In the genomic region with DNA sequence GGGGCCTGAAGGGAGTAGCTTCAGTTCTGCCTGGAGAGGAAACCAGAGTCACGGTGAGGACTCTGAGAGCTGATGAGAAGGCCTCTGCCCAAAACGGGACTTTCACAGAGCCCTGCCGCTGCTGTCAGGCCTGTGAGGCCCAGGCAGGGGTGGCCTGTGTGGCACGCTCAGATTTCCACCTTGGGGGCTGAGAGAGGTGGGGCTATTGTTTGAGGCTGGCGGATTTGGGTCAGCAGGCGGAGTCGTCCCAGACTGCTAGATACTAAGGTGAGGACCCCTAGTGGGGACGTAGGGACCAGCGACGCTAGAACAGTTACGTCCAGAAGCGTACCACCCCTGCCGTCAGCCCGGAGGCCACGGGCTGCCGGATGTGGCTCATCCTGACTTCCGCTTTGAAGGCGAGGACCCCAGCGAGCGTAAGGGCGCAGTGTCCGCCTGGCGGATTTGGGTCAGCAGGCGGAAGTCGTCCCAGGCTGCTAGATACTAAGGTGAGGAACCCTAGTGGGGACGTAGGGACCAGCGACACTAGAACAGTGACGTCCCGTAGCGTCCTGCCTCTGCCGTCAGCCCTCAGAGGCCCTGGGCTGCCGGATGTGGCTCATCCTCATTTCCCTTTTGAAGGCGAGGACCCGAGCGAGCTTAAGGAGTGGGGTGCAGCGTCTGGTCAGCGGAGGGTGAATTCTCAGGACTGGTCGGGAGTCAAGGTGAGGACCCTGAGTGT, we compare ENCODE assay signal across 26 cellular contexts. TPM values are rescaled to one million over a fixed set of nuclear protein-coding genes. Genes with fewer than 3 reads are reported as not detected.
DNase-seq lines count a peak whose midpoint lies in the region; ATAC-seq, FAIRE-seq and TF ChIP-seq lines count a peak whose summit lies in the region.
"Had no signal": no experiment of that assay in that cellular context is flagged by ENCODE, and none has a peak within 500 bp of the region (broad histone marks: within the 10 kb centered on the region; RNA-seq: fewer than 3 reads in every experiment).

Gene MAGEB1 (plus strand): TSS at position 378 of the 721 bp plus-strand sequence. CDS start 3,348 bp downstream, outside the sequence.

- peaks cover 13% of the 10 kb centered on the region for H3K79me2 ChIP-seq in K562 (ENCODE audit: control insufficient read depth, insufficient read depth, low read length)
- no peaks in the 10 kb centered on the region for H3K79me2 ChIP-seq in osteoblast (ENCODE audit: insufficient read depth, low read length)

- in situ Hi-C loops in K562 (cut with MboI) = no loop called here

- H3K27me3 ChIP-seq in K562 (ENCODE audit: control insufficient read depth in 2 of 2, insufficient read depth in 2 of 2, low read length in 2 of 2) (no peaks in the 10 kb centered on the region), osteoblast (ENCODE audit: insufficient read depth, low read length) (no peaks in the 10 kb centered on the region), esophagus muscularis mucosa (no peaks in the 10 kb centered on the region)
- H3K27me3 ChIP-seq: gastroesophageal sphincter, neutrophil had no signal

- H3K36me3 ChIP-seq in K562 (ENCODE audit: control insufficient read depth, insufficient read depth, low read length) (peaks cover 24% of the 10 kb centered on the region; the same call in 2 of the 3 replicates), osteoblast (ENCODE audit: insufficient read depth, low read length) (no peaks in the 10 kb centered on the region), esophagus muscularis mucosa (no peaks in the 10 kb centered on the region)
- H3K36me3 ChIP-seq: gastroesophageal sphincter, neutrophil had no signal

- peak within 1 kb of the TSS; percentile 85 for H3K4me2 ChIP-seq in K562 (ENCODE audit: insufficient read depth, low read length)
- no peak within 1 kb of the TSS for H3K4me2 ChIP-seq in osteoblast (ENCODE audit: insufficient read depth, low read length)
- H3K4me2 ChIP-seq: KMS-11 had no signal

- no TSS peak for BruUV-seq in K562 (replicated peaks; lab: Mats Ljungman, UMichigan)

- H3K4me1 ChIP-seq in K562 (replicated peaks in 1 of 2; ENCODE audit: control insufficient read depth in 2 of 2, insufficient read depth in 2 of 2, low read length in 2 of 2) (peaks cover 7 to 9% of the 10 kb centered on the region in 2 experiments; a peak in 4 of 5 replicates), osteoblast (ENCODE audit: insufficient read depth, low read length) (no peaks in the 10 kb centered on the region), esophagus muscularis mucosa (no peaks in the 10 kb centered on the region)
- H3K4me1 ChIP-seq: gastroesophageal sphincter had no signal

- TF ChIP-seq POLR2A in GM12891 (IDR thresholded peaks at IDR 0.05; ENCODE audit: low read depth, low read length) (no peak), K562 (conservative IDR thresholded peaks at IDR 0.05) (peak; percentile 75), esophagus muscularis mucosa (IDR thresholded peaks at IDR 0.05; ENCODE audit: low read depth) (no peak)

- WGBS in K562 (ENCODE audit: insufficient coverage, low coverage, missing lambda C conversion rate) = 3% methylated on average over 26 of the region's 38 CpGs
- 84% methylated on average over 14 of the region's 38 CpGs for WGBS in esophagus muscularis mucosa

- TF ChIP-seq CTCF in K562 (IDR thresholded peaks at IDR 0.05 in 2 of 3, conservative IDR thresholded peaks at IDR 0.05 in 1 of 3; ENCODE audit: insufficient read depth in 2 of 3, low read depth in 1 of 3, low read length in 3 of 3) (peak; percentile 71 to 84 (median 75)), osteoblast (IDR thresholded peaks at IDR 0.05; ENCODE audit: extremely low read depth, low read depth, low read length) (no peak), esophagus muscularis mucosa (IDR thresholded peaks at IDR 0.05) (no peak)

- peak within 1 kb of the TSS; percentile 97 for H2AFZ ChIP-seq in K562 (ENCODE audit: low read depth, low read length)
- H2AFZ ChIP-seq in osteoblast (ENCODE audit: low read length) = no peak within 1 kb of the TSS

- no peak for TF ChIP-seq EP300 in K562 (IDR thresholded peaks at IDR 0.05; ENCODE audit: low read length)
- no peak for TF ChIP-seq EP300 in esophagus muscularis mucosa (IDR thresholded peaks at IDR 0.05)

- H3K9me1 ChIP-seq in K562 (ENCODE audit: control insufficient read depth, insufficient read depth, low read length) = no peaks in the 10 kb centered on the region

- CTCF ChIA-PET in K562 (lab: Yijun Ruan, JAX; ENCODE audit: low intra/inter-chr PET ratio) = no interaction called here

- peak within 1 kb of the TSS; percentile 82 to 87 for H3K9ac ChIP-seq in K562 (ENCODE audit: insufficient read depth in 1 of 2, low read depth in 2 of 2, low read length in 2 of 2)
- H3K9ac ChIP-seq: KMS-11 had no signal

- DNase-seq in GM12891 (ENCODE audit: insufficient read length, low spot score) (no peak), NCI-H146 treated with DMSO at 0.1 percent for 48 hours (lab: John Stamatoyannopoulos, UW; ENCODE audit: unreplicated experiment) (peak; percentile 70), K562 (ENCODE audit: extremely low read depth in 1 of 4, low spot score in 3 of 4) (peak; percentile 68 to 90 (median 71)), osteoblast (ENCODE audit: insufficient read length, low spot score, missing footprints) (peak; percentile 46), HCEC 1CT (no peak), germinal center (ENCODE audit: low spot score) (no peak), esophagus muscularis mucosa (ENCODE audit: extremely low spot score) (no peak)
- DNase-seq: activated CD4-positive, CD25-positive, alpha-beta regulatory T cell; activated CD8-positive, alpha-beta memory T cell treated with anti-CD3 and anti-CD28 coated beads for 24 hours; activated naive CD4-positive, alpha-beta T cell treated with anti-CD3 and anti-CD28 coated beads, Interleukin-2, amount 10 ng/mL, durations not matched to agents 7 days and 5 days; activated T-cell treated with anti-CD3 and anti-CD28 coated beads, Interleukin-2, amount 50 U/mL, for 48 hours; AML-193; NCI-H2081 treated with DMSO at 0.1 percent for 48 hours; NCI-H524 treated with DMSO at 0.1 percent for 48 hours; retina; Right ventricle myocardium superior; stimulated activated CD4-positive, alpha-beta T cell treated with anti-CD3 and anti-CD28 coated beads, Interleukin-15, amount 100 ng/mL, for 24 hours; stimulated activated naive B cell treated with anti-CD40 and anti-IgM and Interleukin-4, amounts not matched to agents 10 μg/mL and 1 μg/mL and 100 μg/mL, for 72 hours had no signal

- H3K27ac ChIP-seq in K562 (ENCODE audit: extremely low read depth, low read depth, low read length) (peak within 1 kb of the TSS; percentile 92), osteoblast (ENCODE audit: low read depth, low read length) (no peak within 1 kb of the TSS), esophagus muscularis mucosa (replicated peaks in 1 of 4) (no peak within 1 kb of the TSS)
- H3K27ac ChIP-seq: gastroesophageal sphincter, KMS-11, neutrophil had no signal

- H4K20me1 ChIP-seq in K562 (replicated peaks; ENCODE audit: control insufficient read depth, insufficient read depth, low read length) (no peaks in the 10 kb centered on the region), osteoblast (ENCODE audit: insufficient read depth, low read length) (no peaks in the 10 kb centered on the region)

- H3K4me3 ChIP-seq in K562 (peak within 1 kb of the TSS; percentile 56), osteoblast (ENCODE audit: insufficient read depth, low read length) (no peak within 1 kb of the TSS), esophagus muscularis mucosa (no peak within 1 kb of the TSS)
- H3K4me3 ChIP-seq: gastroesophageal sphincter had no signal

- POLR2A ChIA-PET in K562 (lab: Yijun Ruan, JAX) = no interaction called here

- no peaks in the 10 kb centered on the region for H3K9me3 ChIP-seq in K562 (replicated peaks; ENCODE audit: control insufficient read depth, insufficient read depth, low read depth, low read length)
- H3K9me3 ChIP-seq in osteoblast (ENCODE audit: low read depth, low read length) = no peaks in the 10 kb centered on the region
- H3K9me3 ChIP-seq in esophagus muscularis mucosa = no peaks in the 10 kb centered on the region
- H3K9me3 ChIP-seq: gastroesophageal sphincter, neutrophil had no signal

- peak; percentile 99 for ATAC-seq in K562
- ATAC-seq: esophagus mucosa; gastroesophageal sphincter; stimulated activated naive B cell treated with anti-CD40 and anti-IgM and Interleukin-4, amounts not matched to agents 10 μg/mL and 1 μg/mL and 100 μg/mL, for 72 hours had no signal

- intact Hi-C loops in K562 (cut with micrococcal nuclease) (loop anchor here (2.0 kb wide), 1 partner anchor 30 kb away; no protein-coding TSS in a partner anchor), esophagus muscularis mucosa (cut with DNase I) (no loop called here)

- peak in 1 of 2 experiments; percentile 32; a peak in 2 of 4 replicates for TF ChIP-seq RAD21 in K562 (CRISPR knock-in tag; conservative IDR thresholded peaks at IDR 0.05 in 1 of 2, IDR thresholded peaks at IDR 0.05 in 1 of 2)

- FAIRE-seq in GM12891 (lab: Jason Lieb, UNC) = peak; percentile 9
- peak; percentile 93 for FAIRE-seq in K562 (lab: Jason Lieb, UNC)
- FAIRE-seq: astrocyte had no signal

TF ChIP-seq in GM12891, 5 proteins besides CTCF, POLR2A, EP300 and RAD21:
- TF ChIP-seq PAX5 (IDR thresholded peaks at IDR 0.05; ENCODE audit: insufficient read depth, low read length, severe bottlenecking) = no peak
TF ChIP-seq in GM12891: peak in this region for 0.

TF ChIP-seq in K562, 482 proteins besides CTCF, POLR2A, EP300 and RAD21 (continues in another document):
- TF ChIP-seq ZNF165 (CRISPR knock-in tag; IDR thresholded peaks at IDR 0.05; ENCODE audit: borderline replicate concordance) (no peak), ELF2 (CRISPR knock-in tag; IDR thresholded peaks at IDR 0.05) (no peak; the same call in 1 of the 2 replicates)

RNA-seq across cellular contexts. Expression of gene MAGEB1, which starts in this region (rescaled TPM):
- not detected for polyA plus RNA-seq in GM12891 (2012; ENCODE audit: low read depth, missing spikeins)
- 10.4 and 14.1 TPM in 2 replicates for total RNA-seq in K562 (2011; cell fraction: chromatin; rRNA removed; ENCODE audit: low replicate concordance)
- total RNA-seq in K562 (2011; cell fraction: nucleolus; rRNA removed) = 12.2 and 16.2 TPM in 2 replicates
- total RNA-seq in K562 (2011; cell fraction: nucleoplasm; rRNA removed) = 9.5 and 15.0 TPM in 2 replicates
- total RNA-seq in K562 (2014; rRNA removed) (43.4 and 44.5 TPM in 2 replicates), K562 (2014; rRNA removed; fragmentation: Illumina TruSeq; extraction: Trizol) (42.9 and 43.3 TPM in 2 replicates), K562 (2015; rRNA removed; fragmentation: Illumina TruSeq; extraction: Trizol) (35.7 and 37.3 TPM in 2 replicates), K562 (2021) (32.6 and 32.8 TPM in 2 replicates), osteoblast (not detected in 2 replicates), esophagus muscularis mucosa (not detected)
- polyA plus RNA-seq in K562 (2011; rRNA removed) (14.2 and 37.4 TPM in 2 replicates), K562 (2014; fragmentation: Illumina TruSeq; extraction: Trizol) (65.4 and 68.7 TPM in 2 replicates), K562 (2014; fragmentation: Nextera tagmentation; extraction: Ambion mirVana) (100 to 1,000 TPM in 1 of 2 experiments, 10 to 100 TPM in 1; 90.0 to 100 TPM), K562 (2014; rRNA removed) (54.8 and 55.6 TPM in 2 replicates)
- 17.6 and 31.5 TPM in 2 replicates for polyA plus RNA-seq in K562 (2011; cell fraction: cytosol; rRNA removed)
- 5.7 and 10.3 TPM in 2 replicates for polyA plus RNA-seq in K562 (2011; cell fraction: nucleus; rRNA removed)
- polyA plus RNA-seq in K562 (2012) = 33.4 and 34.9 TPM in 2 replicates
- 9.4 and 23.4 TPM in 2 replicates for polyA minus RNA-seq in K562 (2011; rRNA and poly(A)+ RNA removed)
- polyA minus RNA-seq in K562 (2011; cell fraction: cytosol; rRNA and poly(A)+ RNA removed) = 4.5 and 9.1 TPM in 2 replicates
- polyA minus RNA-seq in K562 (2011; cell fraction: nucleus; rRNA and poly(A)+ RNA removed) = 4.8 and 5.5 TPM in 2 replicates
- total RNA-seq: astrocyte; esophagus mucosa; gastroesophageal sphincter; lower leg skin; Right ventricle myocardium superior; T-helper 2 cell treated with Interferon-gamma antibody and Interleukin-4, amounts not matched to agents 100 ng/mL and 5 ng/mL, for 36 hours had no signal
- polyA plus RNA-seq: thymus had no signal

Comparison
In these comparisons a context has a peak if more than half of its experiments do, and no peak if none do; other contexts are left out.
1. RNA of gene MAGEB1 (total RNA-seq): 9.5 to 44.5 TPM in K562; not detected in osteoblast and not detected in esophagus muscularis mucosa; every median in the first group is over 10 times any median in the second.
2. Peak in DNase-seq in osteoblast; RNA of the gene not detected or under 1 TPM.
3. DNase-seq: peak in NCI-H146 treated with DMSO at 0.1 percent for 48 hours (single experiment) and K562 (4 of 4); none in GM12891 (single experiment), HCEC 1CT (single experiment), germinal center (single experiment) and esophagus muscularis mucosa (single experiment).
4. CTCF ChIP-seq: peak in K562 (3 of 3); none in osteoblast (single experiment) and esophagus muscularis mucosa (0 of 3).